26 cellular contexts compared by ENCODE assay signal in genomic region chr15:64515825-64516224, GRCh38.
"Had no signal": no experiment of that assay in that cellular context is flagged by ENCODE, and none has a peak within 500 bp of the region (broad histone marks: within the 10 kb centered on the region; RNA-seq: fewer than 3 reads in every experiment).

No MANE protein-coding gene starts in this region.

- DNase-seq: activated CD4-positive, alpha-beta memory T cell treated with anti-CD3 and anti-CD28 coated beads, Interleukin-2, amount 10 ng/mL, durations not matched to agents 7 days and 5 days; activated CD4-positive, alpha-beta T cell treated with anti-CD3 and anti-CD28 coated beads, Interleukin-2, amount 10 ng/mL, durations not matched to agents 24 days and 14 days; activated CD4-positive, CD25-positive, alpha-beta regulatory T cell treated with anti-CD3 and anti-CD28 coated beads, Interleukin-2, amount 50 U/mL, for 72 hours; activated CD8-positive, alpha-beta memory T cell treated with anti-CD3 and anti-CD28 coated beads, Interleukin-2, amount 10 ng/mL, durations not matched to agents 7 days and 5 days; activated effector memory CD4-positive, alpha-beta T cell treated with Interleukin-2 at 50 U/mL for 16 hours; activated naive CD4-positive, alpha-beta T cell treated with anti-CD3 and anti-CD28 coated beads, Interleukin-2, amount 10 ng/mL, durations not matched to agents 7 days and 5 days; endodermal cell; foreskin keratinocyte; heart left ventricle; immature natural killer cell; lower lobe of right lung; mesenchymal stem cell; nephron progenitor cell; stimulated activated CD4-positive, alpha-beta T cell treated with anti-CD3 and anti-CD28 coated beads, Interleukin-15, amount 100 ng/mL, for 24 hours; stimulated activated CD4-positive, alpha-beta T cell treated with anti-CD3 and anti-CD28 coated beads, Interleukin-2, amount 100 ng/mL, for 24 hours; stimulated activated naive B cell treated with anti-CD40 and anti-IgM and Interleukin-4, amounts not matched to agents 10 μg/mL and 1 μg/mL and 100 μg/mL, for 72 hours; stomach; SW 1271; T-helper 17 cell; T1000; tibial artery had no signal

- H2AFZ ChIP-seq: parathyroid adenoma had no signal

- H3K9me3 ChIP-seq: heart left ventricle, lower lobe of right lung, right atrium auricular region, stomach, tibial artery had no signal

- H3K4me3 ChIP-seq: heart left ventricle, lower lobe of right lung, right atrium auricular region, stomach, tibial artery had no signal

- ATAC-seq: activated CD8-positive, alpha-beta memory T cell treated with anti-CD3 and anti-CD28 coated beads, Interleukin-2, amount 10 ng/mL, durations not matched to agents 7 days and 5 days; foreskin keratinocyte; heart left ventricle; stimulated activated naive B cell treated with anti-CD40 and anti-IgM and Interleukin-4, amounts not matched to agents 10 μg/mL and 1 μg/mL and 100 μg/mL, for 72 hours; T-helper 17 cell had no signal

- H3K36me3 Mint-ChIP-seq: immature natural killer cell had no signal

- H3K9me3 Mint-ChIP-seq: activated CD4-positive, alpha-beta memory T cell treated with anti-CD3 and anti-CD28 coated beads, Interleukin-2, amount 10 ng/mL, durations not matched to agents 7 days and 5 days; activated CD4-positive, alpha-beta T cell treated with anti-CD3 and anti-CD28 coated beads, Interleukin-2, amount 10 ng/mL, durations not matched to agents 24 days and 14 days; activated naive CD4-positive, alpha-beta T cell treated with anti-CD3 and anti-CD28 coated beads, Interleukin-2, amount 10 ng/mL, durations not matched to agents 7 days and 5 days; central memory CD8-positive, alpha-beta T cell; dendritic cell treated with granulocyte-macrophage colony-stimulating factor and Interleukin-4, amounts not matched to agents 40 ng/mL and 50 ng/mL, for 4 days; endodermal cell; immature natural killer cell; nephron progenitor cell; stimulated activated naive B cell treated with anti-CD40 and anti-IgM and Interleukin-4, amounts not matched to agents 10 μg/mL and 1 μg/mL and 100 μg/mL, for 72 hours had no signal

- FAIRE-seq: bronchial epithelial cell had no signal

- H3K9ac ChIP-seq: parathyroid adenoma had no signal

- H3K27ac ChIP-seq: foreskin keratinocyte, heart left ventricle, lower lobe of right lung, parathyroid adenoma, right atrium auricular region, tibial artery had no signal

- H3K27ac Mint-ChIP-seq: activated CD4-positive, alpha-beta memory T cell treated with anti-CD3 and anti-CD28 coated beads, Interleukin-2, amount 10 ng/mL, durations not matched to agents 7 days and 5 days; activated CD4-positive, alpha-beta T cell treated with anti-CD3 and anti-CD28 coated beads, Interleukin-2, amount 10 ng/mL, durations not matched to agents 24 days and 14 days; activated CD8-positive, alpha-beta memory T cell treated with anti-CD3 and anti-CD28 coated beads, Interleukin-2, amount 10 ng/mL, durations not matched to agents 7 days and 5 days; activated naive CD4-positive, alpha-beta T cell treated with anti-CD3 and anti-CD28 coated beads, Interleukin-2, amount 10 ng/mL, durations not matched to agents 7 days and 5 days; dendritic cell treated with granulocyte-macrophage colony-stimulating factor and Interleukin-4, amounts not matched to agents 40 ng/mL and 50 ng/mL, for 4 days; endodermal cell; immature natural killer cell; stimulated activated naive B cell treated with anti-CD40 and anti-IgM and Interleukin-4, amounts not matched to agents 10 μg/mL and 1 μg/mL and 100 μg/mL, for 72 hours had no signal

- H3K27me3 Mint-ChIP-seq: activated CD4-positive, alpha-beta memory T cell treated with anti-CD3 and anti-CD28 coated beads, Interleukin-2, amount 10 ng/mL, durations not matched to agents 7 days and 5 days; activated CD4-positive, alpha-beta T cell treated with anti-CD3 and anti-CD28 coated beads, Interleukin-2, amount 10 ng/mL, durations not matched to agents 24 days and 14 days; activated CD8-positive, alpha-beta memory T cell treated with anti-CD3 and anti-CD28 coated beads, Interleukin-2, amount 10 ng/mL, durations not matched to agents 7 days and 5 days; activated naive CD4-positive, alpha-beta T cell treated with anti-CD3 and anti-CD28 coated beads, Interleukin-2, amount 10 ng/mL, durations not matched to agents 7 days and 5 days; central memory CD8-positive, alpha-beta T cell; dendritic cell treated with granulocyte-macrophage colony-stimulating factor and Interleukin-4, amounts not matched to agents 40 ng/mL and 50 ng/mL, for 4 days; stimulated activated naive B cell treated with anti-CD40 and anti-IgM and Interleukin-4, amounts not matched to agents 10 μg/mL and 1 μg/mL and 100 μg/mL, for 72 hours; T-helper 17 cell had no signal

- H3K27me3 ChIP-seq: foreskin keratinocyte, heart left ventricle, right atrium auricular region, stomach, tibial artery had no signal

- H3K4me3 Mint-ChIP-seq: activated CD4-positive, alpha-beta memory T cell treated with anti-CD3 and anti-CD28 coated beads, Interleukin-2, amount 10 ng/mL, durations not matched to agents 7 days and 5 days; activated CD4-positive, alpha-beta T cell treated with anti-CD3 and anti-CD28 coated beads, Interleukin-2, amount 10 ng/mL, durations not matched to agents 24 days and 14 days; activated CD8-positive, alpha-beta memory T cell treated with anti-CD3 and anti-CD28 coated beads, Interleukin-2, amount 10 ng/mL, durations not matched to agents 7 days and 5 days; activated naive CD4-positive, alpha-beta T cell treated with anti-CD3 and anti-CD28 coated beads, Interleukin-2, amount 10 ng/mL, durations not matched to agents 7 days and 5 days; central memory CD8-positive, alpha-beta T cell; dendritic cell treated with granulocyte-macrophage colony-stimulating factor and Interleukin-4, amounts not matched to agents 40 ng/mL and 50 ng/mL, for 4 days; endodermal cell; immature natural killer cell; nephron progenitor cell; stimulated activated naive B cell treated with anti-CD40 and anti-IgM and Interleukin-4, amounts not matched to agents 10 μg/mL and 1 μg/mL and 100 μg/mL, for 72 hours; T-helper 17 cell had no signal

- H3K36me3 ChIP-seq: lower lobe of right lung, right atrium auricular region, stomach, tibial artery had no signal
